Comparison of ENCODE assay signal across 8 cellular contexts in genomic region chr15:38253448-38253847, GRCh38. TPM values are rescaled to one million over a fixed set of nuclear protein-coding genes. Genes with fewer than 3 reads are reported as not detected.
DNase-seq lines count a peak whose midpoint lies in the region; ATAC-seq and TF ChIP-seq lines count a peak whose summit lies in the region.

No MANE protein-coding gene starts in this region.

- DNase-seq in COLO829 (ENCODE audit: low spot score) (peak; percentile 35), smooth muscle cell (lab: John Stamatoyannopoulos, UW; ENCODE audit: unreplicated experiment) (no peak), retina (no peak), NCI-H128 (lab: John Stamatoyannopoulos, UW; ENCODE audit: unreplicated experiment) (no peak)

- H3K4me1 ChIP-seq in iPS-15b (ENCODE audit: control insufficient read depth, insufficient read depth, low read length) (peaks cover 16% of the 10 kb centered on the region), smooth muscle cell (ENCODE audit: low read depth) (peaks cover 50% of the 10 kb centered on the region)

- H3K36me3 ChIP-seq in KOPT-K1 (ENCODE audit: insufficient read depth, low read length) (no peaks in the 10 kb centered on the region), iPS-15b (ENCODE audit: control insufficient read depth, insufficient read depth, low read length) (no peaks in the 10 kb centered on the region), smooth muscle cell (ENCODE audit: low read depth) (no peaks in the 10 kb centered on the region)

- ATAC-seq in HG03521 (IDR thresholded peaks at IDR 0.05; ENCODE audit: unreplicated experiment) = no peak

- H3K27me3 ChIP-seq in iPS-15b (ENCODE audit: control insufficient read depth, insufficient read depth, low read length) = no peaks in the 10 kb centered on the region
- no peaks in the 10 kb centered on the region for H3K27me3 ChIP-seq in smooth muscle cell (ENCODE audit: low read depth)

- H3K9me3 ChIP-seq in KOPT-K1 (ENCODE audit: insufficient read depth, low read length, poor library complexity, severe bottlenecking) (no peaks in the 10 kb centered on the region), iPS-15b (ENCODE audit: control insufficient read depth, insufficient read depth, low read length) (no peaks in the 10 kb centered on the region), smooth muscle cell (replicated peaks; ENCODE audit: low read depth) (no peaks in the 10 kb centered on the region)

- H3K27ac ChIP-seq in KOPT-K1 (ENCODE audit: low read depth, low read length, poor library complexity, severe bottlenecking) = peak overlapping the region; percentile 67
- H3K27ac ChIP-seq in adipose tissue (ENCODE audit: low read depth, low read length) = peak overlapping the region; percentile 79
- H3K27ac ChIP-seq in smooth muscle cell (ENCODE audit: low read depth) = peak overlapping the region; percentile 97

- H2AFZ ChIP-seq in smooth muscle cell (ENCODE audit: low read depth) = no peak overlapping the region

- peak overlapping the region; percentile 84 for H3K9ac ChIP-seq in iPS-15b (ENCODE audit: low read depth, low read length)
- H3K9ac ChIP-seq in smooth muscle cell (ENCODE audit: low read depth) = peak overlapping the region; percentile 92

- peaks cover 54% of the 10 kb centered on the region for H4K20me1 ChIP-seq in smooth muscle cell (ENCODE audit: low read depth)

- peak overlapping the region; percentile 92 for H3K4me3 ChIP-seq in iPS-15b (ENCODE audit: low read depth, low read length)
- H3K4me3 ChIP-seq in smooth muscle cell = peak overlapping the region; percentile 88

- H3K4me2 ChIP-seq in smooth muscle cell = peak overlapping the region; percentile 96

- H3F3A ChIP-seq in smooth muscle cell (ENCODE audit: low read depth) = peaks cover 16% of the 10 kb centered on the region

- no peak for TF ChIP-seq CTCF in smooth muscle cell (IDR thresholded peaks at IDR 0.05; ENCODE audit: borderline replicate concordance, insufficient read depth, poor library complexity, severe bottlenecking)

- peaks cover 59% of the 10 kb centered on the region for H3K79me2 ChIP-seq in smooth muscle cell (ENCODE audit: low read depth)

- WGBS in adipose tissue, 3 donors = 0 to 2% (median 1%) methylated on average over 5 of the region's 5 CpGs
- WGBS in smooth muscle cell (ENCODE audit: low lambda C conversion rate) = under 1% methylated on average over 5 of the region's 5 CpGs

RNA-seq across cellular contexts. Expression of gene SPRED1, which starts 0.8 kb away (rescaled TPM):
- polyA plus RNA-seq in adipose tissue (10 to 100 TPM in 2 of 3 donors, 1 to 10 TPM in 1; 1.5 to 15.0 (median 10.9) TPM), smooth muscle cell (15.6 and 22.2 TPM in 2 replicates)
- total RNA-seq in smooth muscle cell = 53.0 and 56.5 TPM in 2 replicates
